In genomic region chr6:85354761-85355618, GRCh38 we compare ENCODE assay signal across 7 cellular contexts.
DNase-seq lines count a peak whose midpoint lies in the region; ATAC-seq, FAIRE-seq and TF ChIP-seq lines count a peak whose summit lies in the region.

No MANE protein-coding gene starts in this region.

- H4K20me1 ChIP-seq in GM12878 (ENCODE audit: control insufficient read depth, insufficient read depth) = no peaks in the 10 kb centered on the region

- TF ChIP-seq CTCF in GM12872 (IDR thresholded peaks at IDR 0.05; ENCODE audit: insufficient read depth, low read depth, low read length) = peak; percentile 88
- peak; percentile 90 to 93 (median 91) for TF ChIP-seq CTCF in GM12878 (IDR thresholded peaks at IDR 0.05 in 2 of 3, conservative IDR thresholded peaks at IDR 0.05 in 1 of 3; ENCODE audit: control insufficient read depth in 2 of 3, extremely low read depth in 1 of 3, insufficient read depth in 1 of 3, low read depth in 3 of 3, low read length in 3 of 3)

- TF ChIP-seq RAD21 in GM12878 (IDR thresholded peaks at IDR 0.05; ENCODE audit: insufficient read depth, low read depth, low read length) = peak; percentile 96

- ATAC-seq in HG02588 (IDR thresholded peaks at IDR 0.05; ENCODE audit: unreplicated experiment) = peak; percentile 80
- ATAC-seq in GM12878 = peak; percentile 99

- DNase-seq in NCI-H128 (lab: John Stamatoyannopoulos, UW; ENCODE audit: unreplicated experiment) = peak; percentile 4
- DNase-seq in T-helper 9 cell = peak; percentile 41
- DNase-seq in GM12878 (ENCODE audit: low read depth, low spot score) = peak; percentile 25
- peak; percentile 79 for DNase-seq in iPS-NIHi7 (ENCODE audit: extremely low spot score)
- DNase-seq in stimulated activated CD4-positive, alpha-beta T cell treated with anti-CD3 and anti-CD28 coated beads, Interleukin-15, amount 100 ng/mL, for 24 hours = peak; percentile 65

- H3K4me1 ChIP-seq in GM12878 (ENCODE audit: control insufficient read depth, insufficient read depth, low read length) = no peaks in the 10 kb centered on the region

- no peaks in the 10 kb centered on the region for H3K9me3 ChIP-seq in GM12878 (replicated peaks; ENCODE audit: control insufficient read depth, insufficient read depth, low read length)

- 35% methylated on average over 10 of the region's 10 CpGs for WGBS in GM12878 (ENCODE audit: insufficient coverage, insufficient replicate concordance, low lambda C conversion rate, missing lambda C conversion rate)

- BruUV-seq in GM12878 (replicated peaks; lab: Mats Ljungman, UMichigan) = no TSS peak

- no peak overlapping the region for H3K4me3 ChIP-seq in GM12878

- RAD21 ChIA-PET in GM12878 (lab: Charles Lee; ENCODE audit: unreplicated experiment) = interaction anchor here (0.7 to 5.1 kb wide), 15 partner anchors 33 to 1352 kb away, joined by 3 to 113 read pairs (median 5); partner anchors contain the start of gene NT5E

- CTCF ChIA-PET in GM12878 (lab: Yijun Ruan, JAX) = interaction anchor here (0.6 to 5.9 kb wide), 28 partner anchors 11 to 1402 kb away, joined by 3 to 217 read pairs (median 4); partner anchors contain the start of gene NT5E

- H2AFZ ChIP-seq in GM12878 (ENCODE audit: control insufficient read depth, low read depth, low read length) = no peak overlapping the region

- no peaks in the 10 kb centered on the region for H3K36me3 ChIP-seq in GM12878 (ENCODE audit: control insufficient read depth in 2 of 2, insufficient read depth in 2 of 2, low read length in 1 of 2)

- in situ Hi-C loops in GM12878 (cut with MboI) = loop anchor here (5.0 kb wide), 1 partner anchor 127 kb away; no protein-coding TSS in a partner anchor

- TF ChIP-seq EP300 in GM12878 (IDR thresholded peaks at IDR 0.05; ENCODE audit: borderline replicate concordance in 1 of 2, control insufficient read depth in 1 of 2, low read depth in 2 of 2, low read length in 2 of 2) = no peak

- intact Hi-C loops in GM12878 (cut with micrococcal nuclease; ENCODE audit: unreplicated experiment) = loop anchor here (1.0 kb wide), 3 partner anchors 94 to 182 kb away; no protein-coding TSS in a partner anchor

- peak; percentile 66 for FAIRE-seq in GM12878 (lab: Jason Lieb, UNC)

- no peak overlapping the region for H3K27ac ChIP-seq in GM12878 (ENCODE audit: control insufficient read depth, insufficient read depth)

- TF ChIP-seq POLR2A in GM12878 (IDR thresholded peaks at IDR 0.05; ENCODE audit: low read depth, low read length) = no peak

- H3K79me2 ChIP-seq in GM12878 (ENCODE audit: control insufficient read depth, insufficient read depth, low read length) = no peaks in the 10 kb centered on the region

- no peaks in the 10 kb centered on the region for H3K27me3 ChIP-seq in GM12878 (replicated peaks in 1 of 2; ENCODE audit: control insufficient read depth in 2 of 2, insufficient read depth in 2 of 2, low read length in 1 of 2)

- POLR2A ChIA-PET in GM12878 (lab: Charles Lee) = no interaction called here

- SMC1A ChIA-PET in GM12878 (lab: Charles Lee; ENCODE audit: uncharacterized antibody, unreplicated experiment) = interaction anchor here (0.6 to 6.1 kb wide), 24 partner anchors 10 to 324 kb away, joined by 3 to 162 read pairs (median 4); partner anchors contain the start of gene SYNCRIP

- H3K9ac ChIP-seq in GM12878 (ENCODE audit: control insufficient read depth, insufficient read depth, low read length) = no peak overlapping the region

- H3K4me2 ChIP-seq in GM12878 (ENCODE audit: control insufficient read depth, insufficient read depth) = no peak overlapping the region

TF ChIP-seq in GM12878, 131 proteins besides CTCF, POLR2A, EP300 and RAD21 (continues in another document):
- TF ChIP-seq SMC3 (IDR thresholded peaks at IDR 0.05; ENCODE audit: borderline replicate concordance, low read length) (peak; percentile 94), TBL1XR1 (IDR thresholded peaks at IDR 0.05; ENCODE audit: low read depth, low read length) (0 out of 2 replicates have a peak, but pooled peaks have one; percentile 17), YY1 (IDR thresholded peaks at IDR 0.05; ENCODE audit: low read depth, low read length) (0 out of 2 replicates have a peak, but pooled peaks have one; percentile 20), RELA (IDR thresholded peaks at IDR 0.05; ENCODE audit: borderline replicate concordance, partially characterized antibody) (peak; percentile 18), ZSCAN29 (IDR thresholded peaks at IDR 0.05) (peak; percentile 85)
- TF ChIP-seq, protein P1, sequence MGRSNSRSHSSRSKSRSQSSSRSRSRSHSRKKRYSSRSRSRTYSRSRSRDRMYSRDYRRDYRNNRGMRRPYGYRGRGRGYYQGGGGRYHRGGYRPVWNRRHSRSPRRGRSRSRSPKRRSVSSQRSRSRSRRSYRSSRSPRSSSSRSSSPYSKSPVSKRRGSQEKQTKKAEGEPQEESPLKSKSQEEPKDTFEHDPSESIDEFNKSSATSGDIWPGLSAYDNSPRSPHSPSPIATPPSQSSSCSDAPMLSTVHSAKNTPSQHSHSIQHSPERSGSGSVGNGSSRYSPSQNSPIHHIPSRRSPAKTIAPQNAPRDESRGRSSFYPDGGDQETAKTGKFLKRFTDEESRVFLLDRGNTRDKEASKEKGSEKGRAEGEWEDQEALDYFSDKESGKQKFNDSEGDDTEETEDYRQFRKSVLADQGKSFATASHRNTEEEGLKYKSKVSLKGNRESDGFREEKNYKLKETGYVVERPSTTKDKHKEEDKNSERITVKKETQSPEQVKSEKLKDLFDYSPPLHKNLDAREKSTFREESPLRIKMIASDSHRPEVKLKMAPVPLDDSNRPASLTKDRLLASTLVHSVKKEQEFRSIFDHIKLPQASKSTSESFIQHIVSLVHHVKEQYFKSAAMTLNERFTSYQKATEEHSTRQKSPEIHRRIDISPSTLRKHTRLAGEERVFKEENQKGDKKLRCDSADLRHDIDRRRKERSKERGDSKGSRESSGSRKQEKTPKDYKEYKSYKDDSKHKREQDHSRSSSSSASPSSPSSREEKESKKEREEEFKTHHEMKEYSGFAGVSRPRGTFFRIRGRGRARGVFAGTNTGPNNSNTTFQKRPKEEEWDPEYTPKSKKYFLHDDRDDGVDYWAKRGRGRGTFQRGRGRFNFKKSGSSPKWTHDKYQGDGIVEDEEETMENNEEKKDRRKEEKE (IDR thresholded peaks at IDR 0.05) = no peak
- TF ChIP-seq, protein P2, sequence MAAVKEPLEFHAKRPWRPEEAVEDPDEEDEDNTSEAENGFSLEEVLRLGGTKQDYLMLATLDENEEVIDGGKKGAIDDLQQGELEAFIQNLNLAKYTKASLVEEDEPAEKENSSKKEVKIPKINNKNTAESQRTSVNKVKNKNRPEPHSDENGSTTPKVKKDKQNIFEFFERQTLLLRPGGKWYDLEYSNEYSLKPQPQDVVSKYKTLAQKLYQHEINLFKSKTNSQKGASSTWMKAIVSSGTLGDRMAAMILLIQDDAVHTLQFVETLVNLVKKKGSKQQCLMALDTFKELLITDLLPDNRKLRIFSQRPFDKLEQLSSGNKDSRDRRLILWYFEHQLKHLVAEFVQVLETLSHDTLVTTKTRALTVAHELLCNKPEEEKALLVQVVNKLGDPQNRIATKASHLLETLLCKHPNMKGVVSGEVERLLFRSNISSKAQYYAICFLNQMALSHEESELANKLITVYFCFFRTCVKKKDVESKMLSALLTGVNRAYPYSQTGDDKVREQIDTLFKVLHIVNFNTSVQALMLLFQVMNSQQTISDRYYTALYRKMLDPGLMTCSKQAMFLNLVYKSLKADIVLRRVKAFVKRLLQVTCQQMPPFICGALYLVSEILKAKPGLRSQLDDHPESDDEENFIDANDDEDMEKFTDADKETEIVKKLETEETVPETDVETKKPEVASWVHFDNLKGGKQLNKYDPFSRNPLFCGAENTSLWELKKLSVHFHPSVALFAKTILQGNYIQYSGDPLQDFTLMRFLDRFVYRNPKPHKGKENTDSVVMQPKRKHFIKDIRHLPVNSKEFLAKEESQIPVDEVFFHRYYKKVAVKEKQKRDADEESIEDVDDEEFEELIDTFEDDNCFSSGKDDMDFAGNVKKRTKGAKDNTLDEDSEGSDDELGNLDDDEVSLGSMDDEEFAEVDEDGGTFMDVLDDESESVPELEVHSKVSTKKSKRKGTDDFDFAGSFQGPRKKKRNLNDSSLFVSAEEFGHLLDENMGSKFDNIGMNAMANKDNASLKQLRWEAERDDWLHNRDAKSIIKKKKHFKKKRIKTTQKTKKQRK (IDR thresholded peaks at IDR 0.05; ENCODE audit: low read depth, low read length) = no peak
- TF ChIP-seq, protein P3, sequence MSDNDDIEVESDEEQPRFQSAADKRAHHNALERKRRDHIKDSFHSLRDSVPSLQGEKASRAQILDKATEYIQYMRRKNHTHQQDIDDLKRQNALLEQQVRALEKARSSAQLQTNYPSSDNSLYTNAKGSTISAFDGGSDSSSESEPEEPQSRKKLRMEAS (IDR thresholded peaks at IDR 0.05; ENCODE audit: low read depth, low read length) = no peak
- TF ChIP-seq, protein P4, sequence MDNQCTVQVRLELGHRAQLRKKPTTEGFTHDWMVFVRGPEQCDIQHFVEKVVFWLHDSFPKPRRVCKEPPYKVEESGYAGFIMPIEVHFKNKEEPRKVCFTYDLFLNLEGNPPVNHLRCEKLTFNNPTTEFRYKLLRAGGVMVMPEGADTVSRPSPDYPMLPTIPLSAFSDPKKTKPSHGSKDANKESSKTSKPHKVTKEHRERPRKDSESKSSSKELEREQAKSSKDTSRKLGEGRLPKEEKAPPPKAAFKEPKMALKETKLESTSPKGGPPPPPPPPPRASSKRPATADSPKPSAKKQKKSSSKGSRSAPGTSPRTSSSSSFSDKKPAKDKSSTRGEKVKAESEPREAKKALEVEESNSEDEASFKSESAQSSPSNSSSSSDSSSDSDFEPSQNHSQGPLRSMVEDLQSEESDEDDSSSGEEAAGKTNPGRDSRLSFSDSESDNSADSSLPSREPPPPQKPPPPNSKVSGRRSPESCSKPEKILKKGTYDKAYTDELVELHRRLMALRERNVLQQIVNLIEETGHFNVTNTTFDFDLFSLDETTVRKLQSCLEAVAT (IDR thresholded peaks at IDR 0.05) = 0 out of 2 replicates have a peak, but pooled peaks have one; percentile 31

Comparison
In these comparisons a context has a peak if more than half of its experiments do, and no peak if none do; other contexts are left out.
1. DNase-seq: peak in every context shown above with its lines; median percentile 79 in iPS-NIHi7; 65 in stimulated activated CD4-positive, alpha-beta T cell treated with anti-CD3 and anti-CD28 coated beads, Interleukin-15, amount 100 ng/mL, for 24 hours; 41 in T-helper 9 cell; 25 in GM12878; 4 in NCI-H128.